ENCODE assay signal across 8 cellular contexts in genomic region chr6:125986956-125987617, GRCh38. TPM values are rescaled to one million over a fixed set of nuclear protein-coding genes. Genes with fewer than 3 reads are reported as not detected.
DNase-seq lines count a peak whose midpoint lies in the region; ATAC-seq lines count a peak whose summit lies in the region.

No MANE protein-coding gene starts in this region.

- peak overlapping the region; percentile 51 for H3K9ac ChIP-seq in muscle layer of colon (ENCODE audit: low read length)

- H3K27me3 ChIP-seq in effector memory CD4-positive, alpha-beta T cell (replicated peaks; ENCODE audit: control insufficient read depth, insufficient read depth, low read length, poor library complexity, severe bottlenecking) = no peaks in the 10 kb centered on the region
- H3K27me3 ChIP-seq in muscle layer of colon (ENCODE audit: control insufficient read depth in 1 of 2, insufficient read depth in 2 of 2, low read length in 2 of 2) = no peaks in the 10 kb centered on the region

- peak; percentile 23 to 43 for ATAC-seq in activated T-cell treated with anti-CD3 and anti-CD28 coated beads, Interleukin-2, amount 50 U/mL, for 4 hours
- peak; percentile 38 for ATAC-seq in HG02938 (IDR thresholded peaks at IDR 0.05; ENCODE audit: unreplicated experiment)

- DNase-seq in activated T-cell treated with anti-CD3 and anti-CD28 coated beads, Interleukin-2, amount 50 U/mL, for 4 hours = peak; percentile 9
- DNase-seq in activated T-cell treated with anti-CD3 and anti-CD28 coated beads, Interleukin-2, amount 50 U/mL, for 1 hour = no peak
- DNase-seq in NCI-H774 (lab: John Stamatoyannopoulos, UW) (peak; percentile 60), NCI-H2196 treated with DMSO at 0.1 percent for 48 hours (lab: John Stamatoyannopoulos, UW; ENCODE audit: unreplicated experiment) (no peak), pons (ENCODE audit: low spot score) (no peak)
- no peak for DNase-seq in effector memory CD4-positive, alpha-beta T cell

- no peaks in the 10 kb centered on the region for H3K27me3 Mint-ChIP-seq in activated T-cell treated with anti-CD3 and anti-CD28 coated beads, Interleukin-2, amount 50 U/mL, for 4 hours (ENCODE audit: low read depth)

- peak overlapping the region; percentile 96 for H3K4me3 ChIP-seq in effector memory CD4-positive, alpha-beta T cell (ENCODE audit: insufficient read depth, low read depth, low read length, poor library complexity, severe bottlenecking)
- peak overlapping the region; percentile 95 to 98 for H3K4me3 ChIP-seq in muscle layer of colon (ENCODE audit: low read depth in 1 of 2, low read length in 2 of 2)

- H3K9me3 ChIP-seq in effector memory CD4-positive, alpha-beta T cell (ENCODE audit: control insufficient read depth, low read length) = no peaks in the 10 kb centered on the region
- H3K9me3 ChIP-seq in muscle layer of colon (ENCODE audit: low read length) = no peaks in the 10 kb centered on the region

- H3K36me3 Mint-ChIP-seq in activated T-cell treated with anti-CD3 and anti-CD28 coated beads, Interleukin-2, amount 50 U/mL, for 4 hours (ENCODE audit: insufficient read depth) = no peaks in the 10 kb centered on the region

- peak overlapping the region; percentile 82 for H3K27ac ChIP-seq in effector memory CD4-positive, alpha-beta T cell (ENCODE audit: insufficient read depth, low read length, poor library complexity, severe bottlenecking)
- H3K27ac ChIP-seq in muscle layer of colon (ENCODE audit: low read depth, low read length) = peak overlapping the region; percentile 89

- peaks cover 22% of the 10 kb centered on the region for H3K4me1 Mint-ChIP-seq in activated T-cell treated with anti-CD3 and anti-CD28 coated beads, Interleukin-2, amount 50 U/mL, for 4 hours (ENCODE audit: low read depth)

- H3K4me1 ChIP-seq in effector memory CD4-positive, alpha-beta T cell (ENCODE audit: control insufficient read depth, insufficient read depth, low read length, poor library complexity, severe bottlenecking) = no peaks in the 10 kb centered on the region
- H3K4me1 ChIP-seq in muscle layer of colon (ENCODE audit: insufficient read depth, low read length) = peaks cover 6% of the 10 kb centered on the region

- no peaks in the 10 kb centered on the region for H3K9me3 Mint-ChIP-seq in activated T-cell treated with anti-CD3 and anti-CD28 coated beads, Interleukin-2, amount 50 U/mL, for 4 hours

- no peak overlapping the region for H3K4me3 Mint-ChIP-seq in activated T-cell treated with anti-CD3 and anti-CD28 coated beads, Interleukin-2, amount 50 U/mL, for 4 hours

- no peaks in the 10 kb centered on the region for H3K36me3 ChIP-seq in effector memory CD4-positive, alpha-beta T cell (ENCODE audit: control insufficient read depth, insufficient read depth, low read length)
- no peaks in the 10 kb centered on the region for H3K36me3 ChIP-seq in muscle layer of colon (ENCODE audit: insufficient read depth, low read length)

RNA-seq across cellular contexts. Expression of gene TRMT11, which starts 0.7 kb away (rescaled TPM):
- total RNA-seq in activated T-cell treated with anti-CD3 and anti-CD28 coated beads, Interleukin-2, amount 50 U/mL, for 4 hours = 10 to 100 TPM; 26.9 to 30.1 (median 29.2) TPM

RNA-seq across cellular contexts. Expression of gene HINT3, which starts 30.5 kb away (rescaled TPM):
- 10 to 100 TPM; 12.8 to 13.9 (median 13.7) TPM for total RNA-seq in activated T-cell treated with anti-CD3 and anti-CD28 coated beads, Interleukin-2, amount 50 U/mL, for 4 hours

Comparison
In these comparisons a context has a peak if more than half of its experiments do, and no peak if none do; other contexts are left out.
1. DNase-seq: peak in activated T-cell treated with anti-CD3 and anti-CD28 coated beads, Interleukin-2, amount 50 U/mL, for 4 hours (single experiment) and NCI-H774 (single experiment); none in activated T-cell treated with anti-CD3 and anti-CD28 coated beads, Interleukin-2, amount 50 U/mL, for 1 hour (single experiment), effector memory CD4-positive, alpha-beta T cell (0 of 3), NCI-H2196 treated with DMSO at 0.1 percent for 48 hours (single experiment) and pons (single experiment).